Comparison of ENCODE assay signal across 6 cellular contexts in the genomic region with DNA sequence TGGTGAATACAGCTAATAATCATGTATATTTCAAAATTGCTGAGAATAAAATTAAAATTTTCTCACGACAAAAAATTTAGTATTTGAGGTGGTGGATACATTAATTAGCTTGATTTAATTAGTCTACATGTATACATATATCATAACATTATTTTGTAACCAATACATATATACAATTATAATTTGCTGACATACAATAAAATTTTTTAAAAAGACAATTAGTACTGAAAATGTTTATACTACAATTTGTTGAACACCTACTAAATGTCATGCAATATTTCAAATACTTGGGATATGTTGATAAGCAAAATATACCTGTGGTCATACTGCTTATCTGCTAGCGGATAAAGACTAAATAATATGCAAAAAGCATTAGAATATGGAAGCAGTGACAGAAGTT.
"Had no signal": no experiment of that assay in that cellular context is flagged by ENCODE, and none has a peak within 500 bp of the region (broad histone marks: within the 10 kb centered on the region; RNA-seq: fewer than 3 reads in every experiment).

No MANE protein-coding gene starts in this region.

- DNase-seq: GM23248, GOT3, H7, KG1 had no signal

- H3K27ac ChIP-seq: GM23248, HL-60 had no signal

- H3K9ac ChIP-seq: GM23248 had no signal

- H3K4me3 ChIP-seq: GM23248, HAP-1 had no signal

- H3K4me1 ChIP-seq: HAP-1 had no signal

- H3K9me3 ChIP-seq: HAP-1 had no signal

- H3K36me3 ChIP-seq: HAP-1 had no signal

- H2AFZ ChIP-seq: GM23248 had no signal
